In genomic region chr2:147843421-147843863, GRCh38 we compare ENCODE assay signal across 8 cellular contexts. TPM values are rescaled to one million over a fixed set of nuclear protein-coding genes. Genes with fewer than 3 reads are reported as not detected.
A peak's percentile ranks its signal among the peaks of the same experiment; 100 is the strongest.
DNase-seq lines count a peak whose midpoint lies in the region; ATAC-seq and TF ChIP-seq lines count a peak whose summit lies in the region.

No MANE protein-coding gene starts in this region.

- H3K4me1 ChIP-seq in mononuclear cell (ENCODE audit: insufficient read depth, low read length), result peaks cover 23% of the 10 kb centered on the region

- peak overlapping the region; percentile 80; the same call in 1 of the 2 replicates for H3K27ac ChIP-seq in 22Rv1

- peaks cover 17% of the 10 kb centered on the region for H3K4me1 Mint-ChIP-seq in MCF 10A (ENCODE audit: insufficient read depth, unreplicated experiment)

- H3K27ac Mint-ChIP-seq in MCF 10A (ENCODE audit: low read depth, unreplicated experiment), result peak overlapping the region; percentile 89

- H3K4me3 Mint-ChIP-seq in MCF 10A (ENCODE audit: unreplicated experiment), result peak overlapping the region; percentile 92

- H3K27me3 Mint-ChIP-seq in MCF 10A (ENCODE audit: insufficient read depth, unreplicated experiment), result no peaks in the 10 kb centered on the region

- no peaks in the 10 kb centered on the region for H3K36me3 Mint-ChIP-seq in MCF 10A (ENCODE audit: insufficient read depth, unreplicated experiment)

- TSS peak; percentile 73 for BruUV-seq in MCF 10A (replicated peaks; lab: Mats Ljungman, UMichigan)

- H3K9me3 ChIP-seq in mononuclear cell (ENCODE audit: low read depth, low read length), result no peaks in the 10 kb centered on the region

- H3K4me3 ChIP-seq in HFF-Myc (replicated peaks; ENCODE audit: low read depth, low read length) (peak overlapping the region; percentile 70), mononuclear cell (ENCODE audit: low read length) (peak overlapping the region; percentile 51)

- DNase-seq in HFF-Myc (ENCODE audit: extremely low read depth, low read depth) (no peak), MCF 10A (ENCODE audit: unreplicated experiment) (no peak), NCI-H69 (lab: John Stamatoyannopoulos, UW) (no peak)

- H3K9me3 Mint-ChIP-seq in MCF 10A (ENCODE audit: unreplicated experiment), result no peaks in the 10 kb centered on the region

- no peak for TF ChIP-seq CTCF in 22Rv1 (IDR thresholded peaks at IDR 0.05)
- no peak for TF ChIP-seq CTCF in HFF-Myc (IDR thresholded peaks at IDR 0.05; ENCODE audit: low read depth, low read length, missing control alignments)
- no peak for TF ChIP-seq CTCF in MCF 10A (IDR thresholded peaks at IDR 0.05; ENCODE audit: unreplicated experiment)

- ATAC-seq in HG02678 (IDR thresholded peaks at IDR 0.05; ENCODE audit: unreplicated experiment), result no peak
- ATAC-seq in GM21723 (IDR thresholded peaks at IDR 0.05; ENCODE audit: unreplicated experiment), result no peak
- ATAC-seq in HG03175 (IDR thresholded peaks at IDR 0.05; ENCODE audit: unreplicated experiment), result no peak

- CTCF ChIA-PET in MCF 10A (lab: Yijun Ruan, JAX), result interaction anchor here (0.6 to 1.2 kb wide), 9 partner anchors 26 to 919 kb away, joined by 3 to 5 read pairs (median 3); no protein-coding TSS in a partner anchor

- H3K27me3 ChIP-seq in mononuclear cell (ENCODE audit: insufficient read depth, low read length), result peaks cover 53% of the 10 kb centered on the region

- intact Hi-C loops in MCF 10A (cut with micrococcal nuclease), result loop anchor here (5.0 kb wide), 1 partner anchor 761 kb away; no protein-coding TSS in a partner anchor

- POLR2A ChIA-PET in MCF 10A (lab: Yijun Ruan, JAX), result interaction anchor here (0.6 to 4.5 kb wide), 17 partner anchors 11 to 893 kb away, joined by 3 to 20 read pairs (median 4); no protein-coding TSS in a partner anchor

RNA-seq across cellular contexts. Expression of gene ACVR2A, which starts 1.4 kb away (rescaled TPM):
- 11.2 and 11.9 TPM in 2 replicates for total RNA-seq in MCF 10A (2022)
- 39.9 TPM for total RNA-seq in mononuclear cell
